Comparison of ENCODE assay signal across 16 cellular contexts in the genomic region with DNA sequence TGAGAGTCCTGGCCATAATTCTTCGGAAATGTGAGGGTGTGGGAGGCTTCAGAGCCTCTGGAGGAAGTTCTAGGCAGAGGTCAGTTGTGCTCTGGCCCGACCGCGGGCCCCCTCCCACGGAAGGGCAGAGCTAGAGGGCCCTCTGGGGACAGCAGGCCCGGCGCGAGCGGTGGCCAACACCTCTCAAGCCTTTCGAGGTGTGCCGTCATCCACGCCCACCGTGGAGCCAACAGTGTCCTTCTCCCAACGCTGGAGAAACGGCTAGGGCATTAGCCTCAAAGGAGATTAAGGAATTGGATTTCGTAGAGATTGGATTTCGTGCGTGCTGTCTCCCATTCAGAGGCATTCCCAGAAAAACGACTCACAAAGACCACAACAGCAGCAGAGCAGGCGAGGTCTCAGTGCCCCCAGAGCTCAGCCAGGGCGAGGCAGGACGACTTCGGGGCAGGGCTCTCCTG. TPM values are rescaled to one million over a fixed set of nuclear protein-coding genes. Genes with fewer than 3 reads are reported as not detected.
DNase-seq lines count a peak whose midpoint lies in the region; ATAC-seq and TF ChIP-seq lines count a peak whose summit lies in the region.
"Had no signal": no experiment of that assay in that cellular context is flagged by ENCODE, and none has a peak within 500 bp of the region (broad histone marks: within the 10 kb centered on the region; RNA-seq: fewer than 3 reads in every experiment).

No MANE protein-coding gene starts in this region.

- H3K27me3 ChIP-seq in BLaER1 (peaks cover 24% of the 10 kb centered on the region), testis (no peaks in the 10 kb centered on the region), heart left ventricle (peaks cover 0 to 42% (median 0%) of the 10 kb centered on the region in 9 donors)
- peaks cover 5 to 19% of the 10 kb centered on the region in 2 donors for H3K27me3 ChIP-seq in naive thymus-derived CD4-positive, alpha-beta T cell (ENCODE audit: control insufficient read depth in 2 of 2, insufficient read depth in 2 of 2, low read length in 2 of 2)
- H3K27me3 ChIP-seq: tibial nerve had no signal

- peak overlapping the region; percentile 99 for H3K4me2 ChIP-seq in BLaER1

- H3K4me3 ChIP-seq in BLaER1 (peak overlapping the region; percentile 99), testis (no peak overlapping the region), heart left ventricle (no peak overlapping the region)
- no peak overlapping the region for H3K4me3 ChIP-seq in naive thymus-derived CD4-positive, alpha-beta T cell (ENCODE audit: low read length)
- H3K4me3 ChIP-seq: GM23248, lower lobe of right lung, tibial nerve had no signal

- H3K27ac ChIP-seq in BLaER1 (peak overlapping the region; percentile 10; the same call in 1 of the 2 replicates), testis (no peak overlapping the region), heart left ventricle (peak overlapping the region in 2 of 12 donors; percentile 92 to 94)
- no peak overlapping the region for H3K27ac ChIP-seq in naive thymus-derived CD4-positive, alpha-beta T cell (ENCODE audit: low read depth, low read length)
- H3K27ac ChIP-seq: lower lobe of right lung, neutrophil had no signal

- no peak for DNase-seq in naive thymus-derived CD4-positive, alpha-beta T cell
- no peak for DNase-seq in testis
- no peak for DNase-seq in heart left ventricle
- no peak for DNase-seq in GM10248 (ENCODE audit: extremely low spot score)
- DNase-seq: activated gamma-delta T cell; effector memory CD8-positive, alpha-beta T cell; GM23248; lower lobe of right lung; MM.1S; stimulated activated CD4-positive, alpha-beta T cell treated with anti-CD3 and anti-CD28 coated beads, Interleukin-4, amount 100 ng/mL, for 24 hours had no signal

- peaks cover 67% of the 10 kb centered on the region for H4K20me1 ChIP-seq in BLaER1

- peak overlapping the region; percentile 8 for H3K4me3 Mint-ChIP-seq in activated T-helper 17 cell treated with anti-CD3 and anti-CD28 coated beads, Interleukin-2, amount 50 U/mL, for 72 hours
- peak overlapping the region in 7 of 10 donors; percentile 16 to 91 (median 44) for H3K4me3 Mint-ChIP-seq in naive thymus-derived CD4-positive, alpha-beta T cell

- CTCF ChIA-PET in naive thymus-derived CD4-positive, alpha-beta T cell (lab: Charles Lee): no interaction called here
- CTCF ChIA-PET in GM10248 (lab: Yijun Ruan, JAX): interaction anchor here (0.9 to 1.5 kb wide), 2 partner anchors 279 to 285 kb away, joined by 5 to 7 read pairs; no protein-coding TSS in a partner anchor

- H3K9me3 ChIP-seq in BLaER1 (no peaks in the 10 kb centered on the region), ES-I3 (ENCODE audit: control insufficient read depth, insufficient read depth, low read length) (no peaks in the 10 kb centered on the region), testis (no peaks in the 10 kb centered on the region), heart left ventricle (no peaks in the 10 kb centered on the region)
- H3K9me3 ChIP-seq in naive thymus-derived CD4-positive, alpha-beta T cell (ENCODE audit: control insufficient read depth in 2 of 3, low read length in 3 of 3): no peaks in the 10 kb centered on the region
- H3K9me3 ChIP-seq: lower lobe of right lung, neutrophil, tibial nerve had no signal

- no peak for TF ChIP-seq POLR2A in testis (IDR thresholded peaks at IDR 0.05)
- TF ChIP-seq POLR2A in heart left ventricle (IDR thresholded peaks at IDR 0.05): no peak

- peaks cover 5% of the 10 kb centered on the region for H3K36me3 Mint-ChIP-seq in activated T-helper 17 cell treated with anti-CD3 and anti-CD28 coated beads, Interleukin-2, amount 50 U/mL, for 72 hours (ENCODE audit: low read depth)
- no peaks in the 10 kb centered on the region for H3K36me3 Mint-ChIP-seq in naive thymus-derived CD4-positive, alpha-beta T cell

- H3K9me3 Mint-ChIP-seq in activated T-helper 17 cell treated with anti-CD3 and anti-CD28 coated beads, Interleukin-2, amount 50 U/mL, for 72 hours: no peaks in the 10 kb centered on the region
- H3K9me3 Mint-ChIP-seq in naive thymus-derived CD4-positive, alpha-beta T cell: peaks cover 0 to 2% (median 0%) of the 10 kb centered on the region in 11 donors
- H3K9me3 Mint-ChIP-seq: effector memory CD8-positive, alpha-beta T cell had no signal

- POLR2A ChIA-PET in naive thymus-derived CD4-positive, alpha-beta T cell (lab: Charles Lee): no interaction called here
- POLR2A ChIA-PET in GM10248 (lab: Yijun Ruan, JAX): no interaction called here

- ATAC-seq in activated T-helper 17 cell treated with anti-CD3 and anti-CD28 coated beads, Interleukin-2, amount 50 U/mL, for 72 hours (replicated peaks): no peak
- no peak for ATAC-seq in naive thymus-derived CD4-positive, alpha-beta T cell
- no peak for ATAC-seq in heart left ventricle
- ATAC-seq in GM18873 (IDR thresholded peaks at IDR 0.05; ENCODE audit: low FRiP score, unreplicated experiment): no peak
- ATAC-seq: effector memory CD8-positive, alpha-beta T cell had no signal

- WGBS in testis, 2 donors: 18 to 39% methylated on average over 19 to 23 of the region's 23 CpGs
- 40 to 50% (median 46%) methylated on average over 22 to 23 of the region's 23 CpGs for WGBS in heart left ventricle, 4 donors

- H3K36me3 ChIP-seq in BLaER1: peaks cover 29% of the 10 kb centered on the region
- no peaks in the 10 kb centered on the region for H3K36me3 ChIP-seq in ES-I3 (ENCODE audit: insufficient read depth, low read length)
- H3K36me3 ChIP-seq in naive thymus-derived CD4-positive, alpha-beta T cell (ENCODE audit: control insufficient read depth in 2 of 3, insufficient read depth in 3 of 3, low read length in 3 of 3): no peaks in the 10 kb centered on the region
- no peaks in the 10 kb centered on the region for H3K36me3 ChIP-seq in testis (ENCODE audit: low read depth, missing control alignments)
- H3K36me3 ChIP-seq in heart left ventricle: no peaks in the 10 kb centered on the region
- H3K36me3 ChIP-seq: lower lobe of right lung, neutrophil, tibial nerve had no signal

- H3K4me1 Mint-ChIP-seq in activated T-helper 17 cell treated with anti-CD3 and anti-CD28 coated beads, Interleukin-2, amount 50 U/mL, for 72 hours: peaks cover 13% of the 10 kb centered on the region
- H3K4me1 Mint-ChIP-seq in naive thymus-derived CD4-positive, alpha-beta T cell: peaks cover 13 to 29% (median 17%) of the 10 kb centered on the region in 7 donors

- TF ChIP-seq CTCF in testis (IDR thresholded peaks at IDR 0.05): no peak
- no peak for TF ChIP-seq CTCF in heart left ventricle (IDR thresholded peaks at IDR 0.05)
- no peak for TF ChIP-seq CTCF in GM10248 (IDR thresholded peaks at IDR 0.05; ENCODE audit: control extremely low read depth, extremely low read depth, low read depth, missing control alignments)

- H3K9ac ChIP-seq in BLaER1 (peak overlapping the region; percentile 73; the same call in 1 of the 2 replicates), ES-I3 (ENCODE audit: low read depth, low read length) (peak overlapping the region; percentile 59)
- H3K9ac ChIP-seq: GM23248 had no signal

- H3K4me1 ChIP-seq in BLaER1 (peaks cover 43% of the 10 kb centered on the region), ES-I3 (ENCODE audit: insufficient read depth, low read length) (peaks cover 23% of the 10 kb centered on the region), testis (peaks cover 6% of the 10 kb centered on the region), heart left ventricle (peaks cover 0 to 31% (median 18%) of the 10 kb centered on the region in 12 donors)
- peaks cover 6 to 21% of the 10 kb centered on the region in 2 donors for H3K4me1 ChIP-seq in naive thymus-derived CD4-positive, alpha-beta T cell (ENCODE audit: control insufficient read depth in 2 of 2, insufficient read depth in 2 of 2, low read length in 2 of 2)

- H3K27ac Mint-ChIP-seq in activated T-helper 17 cell treated with anti-CD3 and anti-CD28 coated beads, Interleukin-2, amount 50 U/mL, for 72 hours: no peak overlapping the region
- no peak overlapping the region for H3K27ac Mint-ChIP-seq in naive thymus-derived CD4-positive, alpha-beta T cell
- H3K27ac Mint-ChIP-seq: effector memory CD8-positive, alpha-beta T cell had no signal

- H3K27me3 Mint-ChIP-seq in activated T-helper 17 cell treated with anti-CD3 and anti-CD28 coated beads, Interleukin-2, amount 50 U/mL, for 72 hours: peaks cover 40% of the 10 kb centered on the region
- H3K27me3 Mint-ChIP-seq in naive thymus-derived CD4-positive, alpha-beta T cell: peaks cover 57 to 70% (median 65%) of the 10 kb centered on the region in 5 donors

- intact Hi-C loops in naive thymus-derived CD4-positive, alpha-beta T cell (cut with micrococcal nuclease): loop anchor here in 1 of 2 donors (10.0 kb wide), 2 partner anchors 912 to 1212 kb away; a partner anchor contains a TSS
- intact Hi-C loops in testis (cut with DNase I; ENCODE audit: low total_unique reads): loop anchor here (10.0 kb wide), 1 partner anchor 282 kb away; no protein-coding TSS in a partner anchor
- intact Hi-C loops in heart left ventricle (cut with DNase I): loop anchor here in 3 of 10 donors (10.0 kb wide), 2 partner anchors 362 to 442 kb away; no protein-coding TSS in a partner anchor

RNA-seq across cellular contexts. Expression of a gene that starts 2.1 kb away (rescaled TPM):
- under 1 TPM; 0.64 to 0.95 TPM for total RNA-seq in activated T-helper 17 cell treated with anti-CD3 and anti-CD28 coated beads, Interleukin-2, amount 50 U/mL, for 72 hours
- under 1 TPM in 3 of 5 experiments, not detected in 2; 0.17 to 0.81 (median 0.61) TPM for total RNA-seq in naive thymus-derived CD4-positive, alpha-beta T cell
- not detected for polyA plus RNA-seq in naive thymus-derived CD4-positive, alpha-beta T cell
- total RNA-seq in testis (100 to 1,000 TPM in 1 of 2 donors, 10 to 100 TPM in 1; 95.8 to 139 TPM), heart left ventricle (10 to 100 TPM in 4 of 9 donors, 1 to 10 TPM in 5; 4.7 to 17.7 (median 9.7) TPM)
- polyA plus RNA-seq in testis (ENCODE audit: insufficient read depth, low read depth, low replicate concordance) (27.5 TPM), heart left ventricle (1 to 10 TPM; 5.3 to 9.5 TPM)

Comparison
In these comparisons a context has a peak if more than half of its experiments do, and no peak if none do; other contexts are left out.
1. RNA of a gene that starts 2.1 kb away (total RNA-seq): 95.8 to 139 TPM in testis; 4.7 to 17.7 TPM in heart left ventricle, 0.64 to 0.95 TPM in activated T-helper 17 cell treated with anti-CD3 and anti-CD28 coated beads, Interleukin-2, amount 50 U/mL, for 72 hours and 0.17 to 0.81 TPM in naive thymus-derived CD4-positive, alpha-beta T cell; every median in the first group is over 4 times any median in the second.